ENCODE assay signal across 25 cellular contexts in genomic region chr18:27447530-27447929, GRCh38.
A peak's percentile ranks its signal among the peaks of the same experiment; 100 is the strongest.
DNase-seq lines count a peak whose midpoint lies in the region; ATAC-seq and TF ChIP-seq lines count a peak whose summit lies in the region.
"Had no signal": no experiment of that assay in that cellular context is flagged by ENCODE, and none has a peak within 500 bp of the region (broad histone marks: within the 10 kb centered on the region; RNA-seq: fewer than 3 reads in every experiment).

No MANE protein-coding gene starts in this region.

- H3K27ac ChIP-seq in CD8-positive, alpha-beta T cell (ENCODE audit: low read depth, low read length), result no peak overlapping the region
- H3K27ac ChIP-seq: body of pancreas, HL-60, pancreas, testis, WERI-Rb-1 had no signal

- H3K27me3 ChIP-seq in CD8-positive, alpha-beta T cell (ENCODE audit: insufficient read depth, low read length), result no peaks in the 10 kb centered on the region
- H3K27me3 ChIP-seq: body of pancreas, pancreas, testis had no signal

- no peaks in the 10 kb centered on the region for H3K4me1 ChIP-seq in CD8-positive, alpha-beta T cell (ENCODE audit: insufficient read depth, low read length)
- H3K4me1 ChIP-seq: pancreas, testis had no signal

- H3K4me3 ChIP-seq in CD8-positive, alpha-beta T cell (ENCODE audit: low read depth, low read length), result no peak overlapping the region
- H3K4me3 ChIP-seq: body of pancreas, pancreas, testis had no signal

- ATAC-seq in HG03378 (IDR thresholded peaks at IDR 0.05; ENCODE audit: unreplicated experiment) (no peak), HG03139 (IDR thresholded peaks at IDR 0.05; ENCODE audit: unreplicated experiment) (no peak)
- no peak for ATAC-seq in CD8-positive, alpha-beta T cell
- ATAC-seq: body of pancreas; left cardiac atrium; Panc1; sciatic nerve; stimulated activated effector memory CD8-positive, alpha-beta T cell treated with anti-CD3 and anti-CD28 coated beads, Interleukin-12 subunit alpha, Interleukin-12 subunit beta, amount 100 ng/mL, for 72 hours had no signal

- POLR2A ChIA-PET in CD8-positive, alpha-beta T cell (lab: Charles Lee), result no interaction called here

- no peaks in the 10 kb centered on the region for H3K36me3 Mint-ChIP-seq in glutamatergic neuron (ENCODE audit: unreplicated experiment)
- H3K36me3 Mint-ChIP-seq in CD8-positive, alpha-beta T cell, result no peaks in the 10 kb centered on the region
- H3K36me3 Mint-ChIP-seq: activated naive CD8-positive, alpha-beta T cell treated with anti-CD3 and anti-CD28 coated beads, Interleukin-2, amount 10 ng/mL, durations not matched to agents 7 days and 5 days; naive B cell; stimulated activated effector memory CD8-positive, alpha-beta T cell treated with anti-CD3 and anti-CD28 coated beads, Interleukin-12 subunit alpha, Interleukin-12 subunit beta, amount 100 ng/mL, for 72 hours had no signal

- TF ChIP-seq CTCF in glutamatergic neuron (IDR thresholded peaks at IDR 0.05; ENCODE audit: partially characterized antibody, unreplicated experiment), result no peak
- no peak for TF ChIP-seq CTCF in CD8-positive, alpha-beta T cell (IDR thresholded peaks at IDR 0.05)

- no peak overlapping the region for H3K4me3 Mint-ChIP-seq in glutamatergic neuron (ENCODE audit: unreplicated experiment)
- no peak overlapping the region for H3K4me3 Mint-ChIP-seq in CD8-positive, alpha-beta T cell
- H3K4me3 Mint-ChIP-seq: activated naive CD8-positive, alpha-beta T cell treated with anti-CD3 and anti-CD28 coated beads, Interleukin-2, amount 10 ng/mL, durations not matched to agents 7 days and 5 days; naive B cell; stimulated activated effector memory CD8-positive, alpha-beta T cell treated with anti-CD3 and anti-CD28 coated beads, Interleukin-12 subunit alpha, Interleukin-12 subunit beta, amount 100 ng/mL, for 72 hours; T-helper 2 cell treated with Interferon-gamma antibody and Interleukin-4, amounts not matched to agents 5 μg/mL and 100 μg/mL, for 36 hours had no signal

- H3K4me1 Mint-ChIP-seq in glutamatergic neuron (ENCODE audit: low read depth, unreplicated experiment), result peaks cover 8% of the 10 kb centered on the region
- H3K4me1 Mint-ChIP-seq in CD8-positive, alpha-beta T cell (ENCODE audit: low read depth), result no peaks in the 10 kb centered on the region
- H3K4me1 Mint-ChIP-seq: activated naive CD8-positive, alpha-beta T cell treated with anti-CD3 and anti-CD28 coated beads, Interleukin-2, amount 10 ng/mL, durations not matched to agents 7 days and 5 days; naive B cell; stimulated activated effector memory CD8-positive, alpha-beta T cell treated with anti-CD3 and anti-CD28 coated beads, Interleukin-12 subunit alpha, Interleukin-12 subunit beta, amount 100 ng/mL, for 72 hours had no signal

- CTCF ChIA-PET in CD8-positive, alpha-beta T cell (lab: Charles Lee), result no interaction called here

- intact Hi-C loops in CD8-positive, alpha-beta T cell (cut with DNase I, micrococcal nuclease), result no loop called here

- no peaks in the 10 kb centered on the region for H3K27me3 Mint-ChIP-seq in glutamatergic neuron (ENCODE audit: unreplicated experiment)
- no peaks in the 10 kb centered on the region for H3K27me3 Mint-ChIP-seq in CD8-positive, alpha-beta T cell (ENCODE audit: low read depth)
- H3K27me3 Mint-ChIP-seq: activated naive CD8-positive, alpha-beta T cell treated with anti-CD3 and anti-CD28 coated beads, Interleukin-2, amount 10 ng/mL, durations not matched to agents 7 days and 5 days; naive B cell had no signal

- H3K9me3 ChIP-seq in CD8-positive, alpha-beta T cell (ENCODE audit: low read length), result no peaks in the 10 kb centered on the region
- H3K9me3 ChIP-seq: body of pancreas, pancreas, SK-N-SH, testis had no signal

- peak overlapping the region; percentile 83 for H3K27ac Mint-ChIP-seq in glutamatergic neuron (ENCODE audit: unreplicated experiment)
- no peak overlapping the region for H3K27ac Mint-ChIP-seq in CD8-positive, alpha-beta T cell
- H3K27ac Mint-ChIP-seq: activated naive CD8-positive, alpha-beta T cell treated with anti-CD3 and anti-CD28 coated beads, Interleukin-2, amount 10 ng/mL, durations not matched to agents 7 days and 5 days; naive B cell; stimulated activated effector memory CD8-positive, alpha-beta T cell treated with anti-CD3 and anti-CD28 coated beads, Interleukin-12 subunit alpha, Interleukin-12 subunit beta, amount 100 ng/mL, for 72 hours; T-helper 2 cell treated with Interferon-gamma antibody and Interleukin-4, amounts not matched to agents 5 μg/mL and 100 μg/mL, for 36 hours had no signal

- peak; percentile 70 for DNase-seq in DMS153 (lab: John Stamatoyannopoulos, UW)
- peak; percentile 74 for DNase-seq in NCI-H146 treated with DMSO at 0.1 percent for 48 hours (lab: John Stamatoyannopoulos, UW; ENCODE audit: unreplicated experiment)
- peak; percentile 83 for DNase-seq in NCI-H82 treated with DMSO at 0.1 percent for 48 hours (lab: John Stamatoyannopoulos, UW; ENCODE audit: unreplicated experiment)
- DNase-seq in glutamatergic neuron, result no peak
- DNase-seq in CD8-positive, alpha-beta T cell, result no peak
- DNase-seq in stimulated activated CD4-positive, alpha-beta T cell treated with anti-CD3 and anti-CD28 coated beads, Interleukin-2, amount 100 ng/mL, for 24 hours, result no peak
- DNase-seq: activated CD4-positive, alpha-beta T cell treated with anti-CD3 and anti-CD28 coated beads, Interleukin-2, amount 50 U/mL, for 4 hours; activated CD8-positive, alpha-beta memory T cell treated with anti-CD3 and anti-CD28 coated beads, Interleukin-2, amount 50 U/mL, for 48 hours; activated naive CD8-positive, alpha-beta T cell treated with anti-CD3 and anti-CD28 coated beads, Interleukin-2, amount 10 ng/mL, durations not matched to agents 7 days and 5 days; body of pancreas; left cardiac atrium; mesenchymal stem cell; naive B cell; NCI-H1436 treated with DMSO at 0.1 percent for 48 hours; pancreas; SK-N-SH; testis; WERI-Rb-1 had no signal

- H3K9me3 Mint-ChIP-seq in glutamatergic neuron (ENCODE audit: unreplicated experiment), result peaks cover 4% of the 10 kb centered on the region
- peaks cover 13% of the 10 kb centered on the region for H3K9me3 Mint-ChIP-seq in CD8-positive, alpha-beta T cell
- H3K9me3 Mint-ChIP-seq: activated naive CD8-positive, alpha-beta T cell treated with anti-CD3 and anti-CD28 coated beads, Interleukin-2, amount 10 ng/mL, durations not matched to agents 7 days and 5 days had no signal

- H3K36me3 ChIP-seq in CD8-positive, alpha-beta T cell (ENCODE audit: insufficient read depth, low read length), result no peaks in the 10 kb centered on the region
- H3K36me3 ChIP-seq: pancreas, WERI-Rb-1 had no signal

Comparison
In these comparisons a context has a peak if more than half of its experiments do, and no peak if none do; other contexts are left out.
1. DNase-seq: peak in DMS153 (single experiment), NCI-H146 treated with DMSO at 0.1 percent for 48 hours (single experiment) and NCI-H82 treated with DMSO at 0.1 percent for 48 hours (single experiment); none in glutamatergic neuron (single experiment), CD8-positive, alpha-beta T cell (0 of 7) and stimulated activated CD4-positive, alpha-beta T cell treated with anti-CD3 and anti-CD28 coated beads, Interleukin-2, amount 100 ng/mL, for 24 hours (0 of 2).